ENCODE assay signal across 20 cellular contexts in the genomic region with DNA sequence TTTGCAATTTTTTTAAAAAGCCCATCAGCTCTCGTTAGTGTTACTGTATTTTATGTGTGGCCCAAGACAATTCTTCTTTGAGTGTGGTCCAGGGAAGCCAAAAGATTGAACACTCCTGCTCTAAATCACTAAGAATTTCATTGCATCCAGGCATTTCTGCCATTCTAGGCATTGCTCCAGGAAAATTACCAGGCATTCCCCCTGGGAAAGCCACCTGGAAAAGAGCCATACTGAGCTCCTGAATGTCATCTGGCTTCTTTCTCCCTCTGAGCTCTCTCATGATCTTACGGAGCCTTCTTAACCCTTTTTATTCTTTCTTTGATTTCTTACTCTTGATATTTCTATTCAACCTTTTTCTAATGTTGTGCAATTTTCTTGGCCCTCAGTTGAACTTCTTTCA.
"Had no signal": no experiment of that assay in that cellular context is flagged by ENCODE, and none has a peak within 500 bp of the region (broad histone marks: within the 10 kb centered on the region; RNA-seq: fewer than 3 reads in every experiment).

No MANE protein-coding gene starts in this region.

- H3K27ac ChIP-seq: coronary artery, esophagus squamous epithelium, neural progenitor cell, psoas muscle, right lobe of liver had no signal

- H3K27me3 ChIP-seq: esophagus squamous epithelium, neural progenitor cell, right lobe of liver had no signal

- H2AFZ ChIP-seq: neural progenitor cell had no signal

- H3K4me1 Mint-ChIP-seq: activated B cell treated with CpG ODN at 0.5 μM for 24 hours; activated naive CD4-positive, alpha-beta T cell treated with anti-CD3 and anti-CD28 coated beads, Interleukin-2, amount 50 U/mL, for 24 hours had no signal

- H3K9me3 ChIP-seq: right lobe of liver had no signal

- H3K36me3 Mint-ChIP-seq: neural progenitor cell, type B pancreatic cell had no signal

- DNase-seq: activated B cell treated with CpG ODN at 0.5 μM for 24 hours; activated CD4-positive, alpha-beta T cell treated with anti-CD3 and anti-CD28 coated beads for 48 hours; activated CD8-positive, alpha-beta memory T cell treated with anti-CD3 and anti-CD28 coated beads, Interleukin-2, amount 50 U/mL, for 4 hours; activated CD8-positive, alpha-beta T cell treated with anti-CD3 and anti-CD28 coated beads for 36 hours; activated effector memory CD4-positive, alpha-beta T cell treated with anti-CD3 and anti-CD28 coated beads, Interleukin-2, amount 50 U/mL, for 16 hours; activated T-cell treated with anti-CD3 and anti-CD28 coated beads, Interleukin-2, amount 50 U/mL, for 48 hours; esophagus squamous epithelium; foreskin fibroblast; hippocampal formation; midbrain; psoas muscle; right lobe of liver; stimulated activated CD4-positive, alpha-beta T cell treated with anti-CD3 and anti-CD28 coated beads, Interleukin-4, amount 100 ng/mL, for 4 hours; stimulated activated CD8-positive, alpha-beta memory T cell treated with anti-CD3 and anti-CD28 coated beads, Interleukin-4, amount 100 ng/mL, for 48 hours; stimulated activated naive CD4-positive, alpha-beta T cell treated with Interleukin-2 at 50 U/mL for 16 hours had no signal

- H3K27me3 Mint-ChIP-seq: type B pancreatic cell had no signal

- H3K4me3 Mint-ChIP-seq: activated B cell treated with CpG ODN at 0.5 μM for 24 hours; activated CD8-positive, alpha-beta T cell treated with anti-CD3 and anti-CD28 coated beads for 36 hours; activated naive CD4-positive, alpha-beta T cell treated with anti-CD3 and anti-CD28 coated beads, Interleukin-2, amount 50 U/mL, for 24 hours; neural progenitor cell; type B pancreatic cell had no signal

- H3K9ac ChIP-seq: neural progenitor cell had no signal

- H3K36me3 ChIP-seq: esophagus squamous epithelium, neural progenitor cell, right lobe of liver had no signal

- H3K9me3 Mint-ChIP-seq: activated B cell treated with CpG ODN at 0.5 μM for 24 hours; activated CD8-positive, alpha-beta T cell treated with anti-CD3 and anti-CD28 coated beads for 36 hours had no signal

- H3K4me1 ChIP-seq: esophagus squamous epithelium, psoas muscle, right lobe of liver had no signal

- H3K4me2 ChIP-seq: neural progenitor cell, smooth muscle cell had no signal

- H3K4me3 ChIP-seq: coronary artery, esophagus squamous epithelium, neural progenitor cell, psoas muscle, right lobe of liver, smooth muscle cell had no signal

- H3K27ac Mint-ChIP-seq: activated B cell treated with CpG ODN at 0.5 μM for 24 hours; activated CD8-positive, alpha-beta T cell treated with anti-CD3 and anti-CD28 coated beads for 36 hours; activated naive CD4-positive, alpha-beta T cell treated with anti-CD3 and anti-CD28 coated beads, Interleukin-2, amount 50 U/mL, for 24 hours; neural progenitor cell; type B pancreatic cell had no signal
